ENCODE assay signal across 8 cellular contexts in genomic region chr21:26769613-26770188, GRCh38.
DNase-seq lines count a peak whose midpoint lies in the region; ATAC-seq, FAIRE-seq and TF ChIP-seq lines count a peak whose summit lies in the region.

No MANE protein-coding gene starts in this region.

- H3K27ac ChIP-seq in 22Rv1: no peak overlapping the region
- H3K27ac ChIP-seq in HEK293 (ENCODE audit: extremely low read depth, low read depth, low read length): no peak overlapping the region

- POLR2A ChIA-PET in HEK293 (lab: Yijun Ruan, JAX): interaction anchor here (1.5 kb wide), 1 partner anchor 74 kb away, joined by 14 read pairs; the partner anchor contains the start of gene ADAMTS1

- no peaks in the 10 kb centered on the region for H3K4me1 ChIP-seq in HEK293 (ENCODE audit: control insufficient read depth, insufficient read depth, low read length)

- FAIRE-seq in urothelium cell line (lab: Jason Lieb, UNC): no peak
- no peak for FAIRE-seq in H54 (lab: Jason Lieb, UNC)

- no peak for TF ChIP-seq POLR2A in H54 (IDR thresholded peaks at IDR 0.05; ENCODE audit: low read depth, low read length)

- CTCF ChIA-PET in HEK293 (lab: Yijun Ruan, JAX): interaction anchor here (0.7 to 2.4 kb wide), 14 partner anchors 9 to 192 kb away, joined by 3 to 11 read pairs (median 4); no protein-coding TSS in a partner anchor

- TF ChIP-seq CTCF in 22Rv1 (IDR thresholded peaks at IDR 0.05) (peak; percentile 80), HEK293 (tag by site-specific recombination; IDR thresholded peaks at IDR 0.05) (no peak)

- no peak overlapping the region for H3K4me3 ChIP-seq in HEK293 (ENCODE audit: low read depth, low read length)

- ATAC-seq in HG02678 (IDR thresholded peaks at IDR 0.05; ENCODE audit: unreplicated experiment): no peak

- DNase-seq in SKM-1 (lab: John Stamatoyannopoulos, UW; ENCODE audit: unreplicated experiment) (peak; percentile 34), glomerular visceral epithelial cell (ENCODE audit: extremely low spot score) (peak; percentile 44), urothelium cell line (ENCODE audit: low spot score) (peak; percentile 12), H54 (ENCODE audit: insufficient read length, low spot score) (no peak), DMS79 treated with DMSO at 0.1 percent for 48 hours (lab: John Stamatoyannopoulos, UW) (no peak)

- no peaks in the 10 kb centered on the region for H3K36me3 ChIP-seq in HEK293 (ENCODE audit: control insufficient read depth in 2 of 2, insufficient read depth in 1 of 2, low read length in 2 of 2)

- H3K9me3 ChIP-seq in HEK293 (ENCODE audit: control insufficient read depth, insufficient read depth, low read depth, low read length): no peaks in the 10 kb centered on the region

TF ChIP-seq in HEK293, 187 proteins besides CTCF, POLR2A, EP300 and RAD21:
- TF ChIP-seq ZNF423 (tag by site-specific recombination; IDR thresholded peaks at IDR 0.05): no peak
- TF ChIP-seq ZNF654 (tag by site-specific recombination; IDR thresholded peaks at IDR 0.05; ENCODE audit: low read depth): peak; percentile 69
- no peak for TF ChIP-seq ZNF513 (tag by site-specific recombination; IDR thresholded peaks at IDR 0.05)
- TF ChIP-seq ZBTB1 (tag by site-specific recombination; IDR thresholded peaks at IDR 0.05): no peak
- no peak for TF ChIP-seq KLF10 (tag by site-specific recombination; IDR thresholded peaks at IDR 0.05)
- TF ChIP-seq ZNF660 (tag by site-specific recombination; IDR thresholded peaks at IDR 0.05): peak; percentile 74
- no peak for TF ChIP-seq ZNF26 (tag by site-specific recombination; IDR thresholded peaks at IDR 0.05)
- TF ChIP-seq ZBTB21 (tag by site-specific recombination; IDR thresholded peaks at IDR 0.05): no peak
- no peak for TF ChIP-seq ZNF433 (tag by site-specific recombination; IDR thresholded peaks at IDR 0.05; ENCODE audit: low read depth)
- TF ChIP-seq PATZ1 (tag by site-specific recombination; IDR thresholded peaks at IDR 0.05): no peak
- 0 out of 2 replicates have a peak, but pooled peaks have one; percentile 18 for TF ChIP-seq ZNF184 (tag by site-specific recombination; IDR thresholded peaks at IDR 0.05)
TF ChIP-seq in HEK293: peak in this region for 3.

Comparison
In these comparisons a context has a peak if more than half of its experiments do, and no peak if none do; other contexts are left out.
1. DNase-seq: peak in SKM-1 (single experiment), glomerular visceral epithelial cell (single experiment) and urothelium cell line (single experiment); none in H54 (single experiment) and DMS79 treated with DMSO at 0.1 percent for 48 hours (single experiment).